ENCODE assay signal across 8 cellular contexts in genomic region chr20:46406986-46407670, GRCh38. TPM values are rescaled to one million over a fixed set of nuclear protein-coding genes. Genes with fewer than 3 reads are reported as not detected.
DNase-seq lines count a peak whose midpoint lies in the region; ATAC-seq and TF ChIP-seq lines count a peak whose summit lies in the region.

No MANE protein-coding gene starts in this region.

- peak; percentile 84 to 87 for DNase-seq in NCI-H2081 (lab: John Stamatoyannopoulos, UW)
- no peak for DNase-seq in NCI-H2081 treated with DMSO at 0.1 percent for 48 hours (lab: John Stamatoyannopoulos, UW)
- peak; percentile 78 for DNase-seq in NCI-H69 (lab: John Stamatoyannopoulos, UW)
- peak; percentile 63 for DNase-seq in activated CD8-positive, alpha-beta memory T cell treated with anti-CD3 and anti-CD28 coated beads, Interleukin-2, amount 50 U/mL, for 1 hour (ENCODE audit: extremely low read depth)
- DNase-seq in nephron progenitor cell = peak; percentile 22

- peak overlapping the region; percentile 77 to 85 for H3K27ac ChIP-seq in esophagus (ENCODE audit: low read depth in 2 of 2, low read length in 1 of 2)

- H3K36me3 ChIP-seq in esophagus (ENCODE audit: control insufficient read depth in 2 of 2, insufficient read depth in 2 of 2, low read length in 1 of 2) = peaks cover 0 to 2% of the 10 kb centered on the region in 2 donors

- no peaks in the 10 kb centered on the region for H3K9me3 ChIP-seq in esophagus (ENCODE audit: control insufficient read depth in 2 of 2, insufficient read depth in 1 of 2, low read depth in 1 of 2, low read length in 1 of 2)

- H3K27ac Mint-ChIP-seq in nephron progenitor cell = no peak overlapping the region
- H3K27ac Mint-ChIP-seq in stimulated activated naive CD8-positive, alpha-beta T cell treated with anti-CD3 and anti-CD28 coated beads, Interleukin-15, Interleukin-2, amounts not matched to agents 100 ng/mL and 50 ng/mL, for 24 hours = peak overlapping the region; percentile 82

- H3K4me3 Mint-ChIP-seq in nephron progenitor cell = peak overlapping the region; percentile 87
- peak overlapping the region; percentile 86 for H3K4me3 Mint-ChIP-seq in stimulated activated naive CD8-positive, alpha-beta T cell treated with anti-CD3 and anti-CD28 coated beads, Interleukin-15, Interleukin-2, amounts not matched to agents 100 ng/mL and 50 ng/mL, for 24 hours

- H3K27me3 ChIP-seq in esophagus (ENCODE audit: control insufficient read depth in 1 of 2, insufficient read depth in 2 of 2, low read length in 2 of 2) = no peaks in the 10 kb centered on the region

- 13% methylated on average over 26 of the region's 26 CpGs for WGBS in esophagus, 2 donors

- H3K9me3 Mint-ChIP-seq in nephron progenitor cell = no peaks in the 10 kb centered on the region
- H3K9me3 Mint-ChIP-seq in stimulated activated naive CD8-positive, alpha-beta T cell treated with anti-CD3 and anti-CD28 coated beads, Interleukin-15, Interleukin-2, amounts not matched to agents 100 ng/mL and 50 ng/mL, for 24 hours = no peaks in the 10 kb centered on the region

- peaks cover 3 to 10% of the 10 kb centered on the region in 2 donors for H3K4me1 ChIP-seq in esophagus (ENCODE audit: control insufficient read depth in 2 of 2, insufficient read depth in 2 of 2, low read length in 1 of 2)

- peak; percentile 25 for ATAC-seq in HG03135 (IDR thresholded peaks at IDR 0.05; ENCODE audit: unreplicated experiment)

- H3K36me3 Mint-ChIP-seq in nephron progenitor cell (ENCODE audit: low read depth) = no peaks in the 10 kb centered on the region
- peaks cover 7% of the 10 kb centered on the region for H3K36me3 Mint-ChIP-seq in stimulated activated naive CD8-positive, alpha-beta T cell treated with anti-CD3 and anti-CD28 coated beads, Interleukin-15, Interleukin-2, amounts not matched to agents 100 ng/mL and 50 ng/mL, for 24 hours (ENCODE audit: low read depth)

- H3K4me1 Mint-ChIP-seq in nephron progenitor cell = peaks cover 49% of the 10 kb centered on the region
- H3K4me1 Mint-ChIP-seq in stimulated activated naive CD8-positive, alpha-beta T cell treated with anti-CD3 and anti-CD28 coated beads, Interleukin-15, Interleukin-2, amounts not matched to agents 100 ng/mL and 50 ng/mL, for 24 hours (ENCODE audit: low read depth) = peaks cover 61% of the 10 kb centered on the region

- H3K27me3 Mint-ChIP-seq in nephron progenitor cell (ENCODE audit: low read depth, poor library complexity) = peaks cover 23% of the 10 kb centered on the region
- H3K27me3 Mint-ChIP-seq in stimulated activated naive CD8-positive, alpha-beta T cell treated with anti-CD3 and anti-CD28 coated beads, Interleukin-15, Interleukin-2, amounts not matched to agents 100 ng/mL and 50 ng/mL, for 24 hours = no peaks in the 10 kb centered on the region

- H3K4me3 ChIP-seq in esophagus (ENCODE audit: low read depth in 1 of 2, low read length in 2 of 2) = peak overlapping the region; percentile 59 to 93

- no peak for TF ChIP-seq CTCF in nephron progenitor cell (IDR thresholded peaks at IDR 0.05)

RNA-seq across cellular contexts. Expression of gene ELMO2, which starts 0.7 kb away (rescaled TPM):
- 10 to 100 TPM; 25.3 to 31.1 TPM for polyA plus RNA-seq in esophagus
